Comparison of ENCODE assay signal across 12 cellular contexts in the genomic region with DNA sequence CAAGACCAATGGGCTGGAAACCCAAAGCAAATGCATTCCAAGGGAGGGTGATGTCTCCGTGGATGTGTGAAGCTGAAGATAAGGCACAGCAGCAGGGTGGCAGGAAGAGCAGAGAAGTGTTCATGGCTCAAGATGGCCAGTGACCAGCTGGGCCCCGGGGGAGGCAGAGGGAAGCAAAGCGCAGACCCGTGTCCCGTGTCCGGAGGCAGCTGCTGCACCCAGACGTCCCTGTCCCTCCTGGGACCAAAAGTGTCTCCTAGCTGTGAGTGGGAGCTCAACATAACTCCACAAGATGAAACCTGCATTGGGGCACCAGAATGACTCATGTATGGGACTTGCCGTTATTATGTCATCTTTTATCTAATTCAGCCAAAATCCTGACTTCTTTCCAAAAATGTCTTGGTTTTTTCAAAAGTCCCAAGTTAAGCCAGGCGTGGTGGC.
A peak's percentile ranks its signal among the peaks of the same experiment; 100 is the strongest.
DNase-seq lines count a peak whose midpoint lies in the region; ATAC-seq, FAIRE-seq and TF ChIP-seq lines count a peak whose summit lies in the region.
"Had no signal": no experiment of that assay in that cellular context is flagged by ENCODE, and none has a peak within 500 bp of the region (broad histone marks: within the 10 kb centered on the region; RNA-seq: fewer than 3 reads in every experiment).

No MANE protein-coding gene starts in this region.

- TF ChIP-seq EP300 in HepG2 (IDR thresholded peaks at IDR 0.05; ENCODE audit: low read depth in 2 of 2, low read length in 2 of 2) (no peak), HepG2 (CRISPR knock-in tag; IDR thresholded peaks at IDR 0.05; ENCODE audit: borderline replicate concordance) (no peak)

- H4K20me1 ChIP-seq in GM23248 (ENCODE audit: insufficient read depth) (no peaks in the 10 kb centered on the region), HepG2 (ENCODE audit: insufficient read depth, low read length) (no peaks in the 10 kb centered on the region; the same call in 1 of the 2 replicates)

- no peak for FAIRE-seq in HepG2 (lab: Jason Lieb, UNC)
- FAIRE-seq: TTC549 had no signal

- no peak overlapping the region for H3K4me3 ChIP-seq in GM23248
- H3K4me3 ChIP-seq in fibroblast of pulmonary artery (replicated peaks; ENCODE audit: low read depth, low read length) = no peak overlapping the region
- no peak overlapping the region for H3K4me3 ChIP-seq in thoracic aorta
- H3K4me3 ChIP-seq in HepG2 (replicated peaks in 1 of 3; ENCODE audit: insufficient read depth in 1 of 3, low read depth in 2 of 3, low read length in 3 of 3) = no peak overlapping the region
- H3K4me3 ChIP-seq: Peyer's patch, vagina had no signal

- no peaks in the 10 kb centered on the region for H3K36me3 Mint-ChIP-seq in activated T-helper 17 cell treated with anti-CD3 and anti-CD28 coated beads, Interleukin-2, amount 50 U/mL, for 72 hours (ENCODE audit: low read depth)

- H3K9ac ChIP-seq in GM23248 (no peak overlapping the region), HepG2 (ENCODE audit: insufficient read depth, low read depth, low read length) (no peak overlapping the region)

- no peaks in the 10 kb centered on the region for H3K9me3 ChIP-seq in GM23248 (ENCODE audit: low read depth)
- no peaks in the 10 kb centered on the region for H3K9me3 ChIP-seq in thoracic aorta
- H3K9me3 ChIP-seq in HepG2 (ENCODE audit: low read length) = no peaks in the 10 kb centered on the region
- H3K9me3 ChIP-seq: Peyer's patch, vagina had no signal

- no peak overlapping the region for H3K4me3 Mint-ChIP-seq in activated T-helper 17 cell treated with anti-CD3 and anti-CD28 coated beads, Interleukin-2, amount 50 U/mL, for 72 hours

- H3K36me3 ChIP-seq in GM23248 (ENCODE audit: low read depth) = no peaks in the 10 kb centered on the region
- no peaks in the 10 kb centered on the region for H3K36me3 ChIP-seq in thoracic aorta
- no peaks in the 10 kb centered on the region for H3K36me3 ChIP-seq in HepG2 (replicated peaks in 1 of 2; ENCODE audit: control insufficient read depth in 1 of 2, insufficient read depth in 2 of 2, low read length in 2 of 2)
- H3K36me3 ChIP-seq: Peyer's patch, vagina had no signal

- WGBS in GM23248 (ENCODE audit: low coverage in 1 of 2, low lambda C conversion rate in 2 of 2, missing lambda C conversion rate in 2 of 2), 2 experiments = 57 to 63% methylated on average over 9 of the region's 9 CpGs
- 37% methylated on average over 7 of the region's 9 CpGs for WGBS in HepG2 (ENCODE audit: low lambda C conversion rate)

- peak; percentile 84 for DNase-seq in GM23248
- peak; percentile 88 for DNase-seq in fibroblast of pulmonary artery (ENCODE audit: low read depth)
- no peak for DNase-seq in thoracic aorta (ENCODE audit: low spot score)
- DNase-seq in hippocampal formation (lab: John Stamatoyannopoulos, UW) = no peak
- no peak for DNase-seq in HepG2 (ENCODE audit: low spot score)
- DNase-seq: activated CD8-positive, alpha-beta memory T cell treated with anti-CD3 and anti-CD28 coated beads, Interleukin-2, amount 50 U/mL, for 4 hours; caudate nucleus had no signal

- TF ChIP-seq POLR2A in HepG2 (IDR thresholded peaks at IDR 0.05; ENCODE audit: insufficient read depth in 1 of 2, low read depth in 2 of 2, low read length in 2 of 2) = no peak

- H3K4me1 Mint-ChIP-seq in activated T-helper 17 cell treated with anti-CD3 and anti-CD28 coated beads, Interleukin-2, amount 50 U/mL, for 72 hours = no peaks in the 10 kb centered on the region

- peak overlapping the region; percentile 31; the same call in 1 of the 2 replicates for H3K27ac ChIP-seq in GM23248
- H3K27ac ChIP-seq in thoracic aorta = peak overlapping the region; percentile 17 to 56
- no peak overlapping the region for H3K27ac ChIP-seq in HepG2 (ENCODE audit: extremely low read length, insufficient read depth, low read length)
- H3K27ac ChIP-seq: Peyer's patch, vagina had no signal

- CTCF ChIA-PET in HepG2 (lab: Yijun Ruan, JAX; ENCODE audit: low intra/inter-chr PET ratio, low total read pairs) = no interaction called here

- peak overlapping the region; percentile 32 for H3K4me2 ChIP-seq in GM23248 (ENCODE audit: unreplicated experiment)
- H3K4me2 ChIP-seq in HepG2 (ENCODE audit: low read depth, low read length) = no peak overlapping the region

- H3K27me3 Mint-ChIP-seq in activated T-helper 17 cell treated with anti-CD3 and anti-CD28 coated beads, Interleukin-2, amount 50 U/mL, for 72 hours = no peaks in the 10 kb centered on the region

- BruUV-seq in HepG2 (replicated peaks; lab: Mats Ljungman, UMichigan) = no TSS peak

- H2AFZ ChIP-seq in GM23248 (no peak overlapping the region), HepG2 (ENCODE audit: low read length) (no peak overlapping the region)

- H3K9me3 Mint-ChIP-seq in activated T-helper 17 cell treated with anti-CD3 and anti-CD28 coated beads, Interleukin-2, amount 50 U/mL, for 72 hours = no peaks in the 10 kb centered on the region

- ATAC-seq in activated T-helper 17 cell treated with anti-CD3 and anti-CD28 coated beads, Interleukin-2, amount 50 U/mL, for 72 hours (replicated peaks) = peak; percentile 31
- ATAC-seq in thoracic aorta (ENCODE audit: insufficient number of reproducible peaks, low FRiP score, low read depth) (peak; percentile 77), GM19035 (IDR thresholded peaks at IDR 0.05; ENCODE audit: unreplicated experiment) (no peak), HepG2 (no peak)

- TF ChIP-seq RAD21 in HepG2 (CRISPR knock-in tag; IDR thresholded peaks at IDR 0.05) = no peak

- H3K27me3 ChIP-seq in GM23248 (replicated peaks; ENCODE audit: insufficient read depth) = no peaks in the 10 kb centered on the region
- H3K27me3 ChIP-seq in thoracic aorta (replicated peaks; ENCODE audit: insufficient read depth) = no peaks in the 10 kb centered on the region
- peaks cover 2 to 17% of the 10 kb centered on the region in 2 experiments; a peak in 3 of 5 replicates for H3K27me3 ChIP-seq in HepG2 (ENCODE audit: control insufficient read depth in 1 of 2, insufficient read depth in 2 of 2, low read length in 2 of 2)
- H3K27me3 ChIP-seq: Peyer's patch, vagina had no signal

- intact Hi-C loops in HepG2 (cut with micrococcal nuclease; ENCODE audit: unreplicated experiment) = no loop called here

- no peak for TF ChIP-seq CTCF in fibroblast of pulmonary artery (IDR thresholded peaks at IDR 0.05; ENCODE audit: low read length, missing control alignments)
- TF ChIP-seq CTCF in thoracic aorta (IDR thresholded peaks at IDR 0.05) = no peak
- no peak for TF ChIP-seq CTCF in HepG2 (CRISPR knock-in tag; IDR thresholded peaks at IDR 0.05)

- H3K27ac Mint-ChIP-seq in activated T-helper 17 cell treated with anti-CD3 and anti-CD28 coated beads, Interleukin-2, amount 50 U/mL, for 72 hours = no peak overlapping the region

- no peaks in the 10 kb centered on the region for H3K9me2 ChIP-seq in GM23248 (ENCODE audit: insufficient read depth)

- in situ Hi-C loops in GM23248 (cut with MboI) (no loop called here), HepG2 (cut with HindIII; ENCODE audit: extremely low pct_ligation_motif_present, low pct_unique_long_range_greater_than_20kb) (no loop called here)

- peaks cover 9% of the 10 kb centered on the region for H3F3A ChIP-seq in GM23248 (ENCODE audit: insufficient read depth)

- H3K4me1 ChIP-seq in GM23248 (ENCODE audit: insufficient read depth) (peaks cover 28% of the 10 kb centered on the region), thoracic aorta (ENCODE audit: control insufficient read depth in 1 of 2, low read depth in 2 of 2) (peaks cover 26 to 46% of the 10 kb centered on the region in 2 donors), HepG2 (ENCODE audit: insufficient read depth, low read length) (no peaks in the 10 kb centered on the region)

- POLR2A ChIA-PET in HepG2 (lab: Yijun Ruan, JAX) = no interaction called here

- H3K79me2 ChIP-seq in GM23248 (ENCODE audit: insufficient read depth) (no peaks in the 10 kb centered on the region), HepG2 (ENCODE audit: insufficient read depth, low read length) (no peaks in the 10 kb centered on the region)

TF ChIP-seq in HepG2, 621 proteins besides CTCF, POLR2A, EP300 and RAD21:
- no peak for TF ChIP-seq XBP1 (CRISPR knock-in tag; IDR thresholded peaks at IDR 0.05)
TF ChIP-seq in HepG2: peak in this region for 0.

Comparison
In these comparisons a context has a peak if more than half of its experiments do, and no peak if none do; other contexts are left out.
1. DNase-seq: peak in GM23248 (single experiment) and fibroblast of pulmonary artery (single experiment); none in thoracic aorta (single experiment), hippocampal formation (0 of 2) and HepG2 (single experiment).
2. ATAC-seq: peak in activated T-helper 17 cell treated with anti-CD3 and anti-CD28 coated beads, Interleukin-2, amount 50 U/mL, for 72 hours (single experiment) and thoracic aorta (single experiment); none in GM19035 (single experiment) and HepG2 (single experiment).